Comparison of ENCODE assay signal across 20 cellular contexts in the genomic region with DNA sequence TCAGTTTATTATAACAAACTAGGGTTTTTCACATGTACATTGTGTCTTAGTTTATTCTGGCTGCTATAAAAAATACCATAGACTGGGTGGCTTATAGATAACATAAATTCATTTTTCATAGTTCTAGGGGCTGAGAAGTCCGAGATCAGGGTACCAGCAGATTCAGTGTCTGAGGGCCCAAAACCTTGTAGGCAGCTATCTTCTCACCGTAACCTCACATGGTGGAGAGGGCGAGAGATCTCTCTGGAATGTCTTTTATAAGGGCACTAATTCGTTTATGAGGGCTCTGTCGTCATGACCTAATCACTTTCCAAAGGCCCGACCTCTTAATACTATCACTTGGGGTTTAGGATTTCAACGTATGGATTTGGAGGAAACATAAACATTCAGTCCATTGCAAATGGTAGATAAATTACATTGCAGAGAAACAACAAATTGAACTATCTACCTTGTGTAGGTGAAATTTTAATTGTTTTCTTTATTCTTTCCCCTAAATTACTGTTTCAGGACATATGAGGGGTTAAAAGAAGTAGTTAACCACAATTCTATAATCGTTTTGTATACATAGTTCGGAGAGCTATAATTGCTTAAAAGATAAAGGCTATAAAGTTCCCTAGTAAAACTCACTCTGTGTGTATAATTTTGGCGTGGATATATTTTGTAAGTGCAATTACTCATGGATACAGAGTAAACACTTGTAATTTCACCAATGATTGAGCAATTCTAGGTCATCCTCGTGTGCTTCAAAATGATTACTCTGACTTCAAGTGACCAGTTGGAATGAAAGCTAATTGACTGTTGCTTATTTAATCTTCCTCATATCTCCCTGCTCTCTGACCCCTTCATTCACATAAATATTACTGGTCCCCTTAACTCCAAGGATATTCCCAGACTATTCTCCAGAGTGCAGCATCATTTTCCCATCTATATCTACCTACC.
DNase-seq lines count a peak whose midpoint lies in the region; ATAC-seq and TF ChIP-seq lines count a peak whose summit lies in the region.
"Had no signal": no experiment of that assay in that cellular context is flagged by ENCODE, and none has a peak within 500 bp of the region (broad histone marks: within the 10 kb centered on the region; RNA-seq: fewer than 3 reads in every experiment).

No MANE protein-coding gene starts in this region.

- H3K27me3 ChIP-seq in osteoblast (ENCODE audit: insufficient read depth, low read length), result no peaks in the 10 kb centered on the region
- H3K27me3 ChIP-seq: BLaER1, brain microvascular endothelial cell, uterus had no signal

- no peaks in the 10 kb centered on the region for H4K20me1 ChIP-seq in osteoblast (ENCODE audit: insufficient read depth, low read length)
- H4K20me1 ChIP-seq: BLaER1 had no signal

- no peaks in the 10 kb centered on the region for H3K36me3 ChIP-seq in osteoblast (ENCODE audit: insufficient read depth, low read length)
- H3K36me3 ChIP-seq: BLaER1, brain microvascular endothelial cell, uterus had no signal

- H3K27ac ChIP-seq in epithelial cell of prostate (no peak overlapping the region), osteoblast (ENCODE audit: low read depth, low read length) (no peak overlapping the region)
- H3K27ac ChIP-seq: BLaER1, brain microvascular endothelial cell, uterus had no signal

- DNase-seq in NCI-H510A treated with DMSO at 0.1 percent for 48 hours (lab: John Stamatoyannopoulos, UW), result peak; percentile 17
- DNase-seq in NCI-H510A (lab: John Stamatoyannopoulos, UW), result no peak
- peak; percentile 85 for DNase-seq in NCI-H748 (lab: John Stamatoyannopoulos, UW; ENCODE audit: unreplicated experiment)
- peak; percentile 2 for DNase-seq in epithelial cell of prostate (ENCODE audit: low read depth, low spot score)
- peak; percentile 29 for DNase-seq in renal cortical epithelial cell (ENCODE audit: low read depth)
- no peak for DNase-seq in activated naive CD4-positive, alpha-beta T cell treated with anti-CD3 and anti-CD28 coated beads, Interleukin-2, amount 50 U/mL, for 72 hours (ENCODE audit: low spot score in 2 of 2)
- no peak for DNase-seq in iPS-NIHi11 (ENCODE audit: low spot score)
- no peak for DNase-seq in osteoblast (ENCODE audit: insufficient read length, low spot score, missing footprints)
- DNase-seq: activated CD4-positive, alpha-beta T cell treated with anti-CD3 and anti-CD28 coated beads for 4 hours; activated CD8-positive, alpha-beta memory T cell treated with anti-CD3 and anti-CD28 coated beads, Interleukin-2, amount 10 ng/mL, durations not matched to agents 7 days and 5 days; activated naive CD8-positive, alpha-beta T cell treated with anti-CD3 and anti-CD28 coated beads, Interleukin-2, amount 10 ng/mL, durations not matched to agents 7 days and 5 days; brain microvascular endothelial cell; Calu3; GDM1; GOT3; stimulated activated CD8-positive, alpha-beta memory T cell treated with anti-CD3 and anti-CD28 coated beads, Interleukin-4, amount 100 ng/mL, for 48 hours; substantia nigra; SW 1271; uterus had no signal

- H3K4me2 ChIP-seq in osteoblast (ENCODE audit: insufficient read depth, low read length), result no peak overlapping the region
- H3K4me2 ChIP-seq: BLaER1 had no signal

- no peaks in the 10 kb centered on the region for H3K79me2 ChIP-seq in osteoblast (ENCODE audit: insufficient read depth, low read length)

- H3K9me3 Mint-ChIP-seq in activated naive CD4-positive, alpha-beta T cell treated with anti-CD3 and anti-CD28 coated beads, Interleukin-2, amount 50 U/mL, for 72 hours, result no peaks in the 10 kb centered on the region
- H3K9me3 Mint-ChIP-seq: activated naive CD8-positive, alpha-beta T cell treated with anti-CD3 and anti-CD28 coated beads, Interleukin-2, amount 10 ng/mL, durations not matched to agents 7 days and 5 days had no signal

- no peak overlapping the region for H2AFZ ChIP-seq in osteoblast (ENCODE audit: low read length)

- H3K9me3 ChIP-seq in osteoblast (ENCODE audit: low read depth, low read length), result no peaks in the 10 kb centered on the region
- H3K9me3 ChIP-seq: BLaER1, uterus had no signal

- no peaks in the 10 kb centered on the region for H3K36me3 Mint-ChIP-seq in activated naive CD4-positive, alpha-beta T cell treated with anti-CD3 and anti-CD28 coated beads, Interleukin-2, amount 50 U/mL, for 72 hours
- H3K36me3 Mint-ChIP-seq: activated CD8-positive, alpha-beta memory T cell treated with anti-CD3 and anti-CD28 coated beads, Interleukin-2, amount 10 ng/mL, durations not matched to agents 7 days and 5 days; activated naive CD8-positive, alpha-beta T cell treated with anti-CD3 and anti-CD28 coated beads, Interleukin-2, amount 10 ng/mL, durations not matched to agents 7 days and 5 days had no signal

- H3K4me3 ChIP-seq in osteoblast (ENCODE audit: insufficient read depth, low read length), result no peak overlapping the region
- H3K4me3 ChIP-seq: BLaER1, uterus had no signal

- ATAC-seq in activated naive CD4-positive, alpha-beta T cell treated with anti-CD3 and anti-CD28 coated beads, Interleukin-2, amount 50 U/mL, for 72 hours, result no peak
- ATAC-seq: activated CD8-positive, alpha-beta memory T cell treated with anti-CD3 and anti-CD28 coated beads, Interleukin-2, amount 10 ng/mL, durations not matched to agents 7 days and 5 days had no signal

- no peaks in the 10 kb centered on the region for H3K4me1 ChIP-seq in osteoblast (ENCODE audit: insufficient read depth, low read length)
- H3K4me1 ChIP-seq: BLaER1, uterus had no signal

- no peak for TF ChIP-seq CTCF in osteoblast (IDR thresholded peaks at IDR 0.05; ENCODE audit: extremely low read depth, low read depth, low read length)

- no peak overlapping the region for H3K27ac Mint-ChIP-seq in activated naive CD4-positive, alpha-beta T cell treated with anti-CD3 and anti-CD28 coated beads, Interleukin-2, amount 50 U/mL, for 72 hours
- H3K27ac Mint-ChIP-seq: activated CD8-positive, alpha-beta memory T cell treated with anti-CD3 and anti-CD28 coated beads, Interleukin-2, amount 10 ng/mL, durations not matched to agents 7 days and 5 days; activated naive CD8-positive, alpha-beta T cell treated with anti-CD3 and anti-CD28 coated beads, Interleukin-2, amount 10 ng/mL, durations not matched to agents 7 days and 5 days had no signal

Comparison
In these comparisons a context has a peak if more than half of its experiments do, and no peak if none do; other contexts are left out.
1. DNase-seq: peak in NCI-H510A treated with DMSO at 0.1 percent for 48 hours (single experiment), NCI-H748 (single experiment), epithelial cell of prostate (single experiment) and renal cortical epithelial cell (single experiment); none in NCI-H510A (single experiment), activated naive CD4-positive, alpha-beta T cell treated with anti-CD3 and anti-CD28 coated beads, Interleukin-2, amount 50 U/mL, for 72 hours (0 of 2), iPS-NIHi11 (single experiment) and osteoblast (single experiment).